Comparison of ENCODE assay signal across 27 cellular contexts in the genomic region with DNA sequence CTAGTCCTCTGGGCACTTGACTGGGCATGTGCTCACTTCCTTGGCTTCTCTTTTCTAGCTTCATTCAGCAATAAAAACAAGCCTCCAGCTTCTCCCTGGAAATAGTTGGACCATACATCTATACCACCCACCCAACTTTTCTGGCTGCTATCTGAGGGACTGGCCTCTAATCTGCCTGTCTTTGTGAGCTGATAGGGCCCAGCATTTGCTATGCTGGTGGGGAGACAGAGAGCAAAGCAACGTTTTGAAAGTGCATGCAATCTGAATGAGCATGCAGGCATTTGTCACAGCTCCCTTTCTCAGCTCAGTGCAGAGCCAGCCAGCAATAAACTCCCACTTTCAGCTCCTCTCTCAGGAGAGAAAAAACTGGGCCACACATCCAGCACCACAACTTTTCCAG.
"Had no signal": no experiment of that assay in that cellular context is flagged by ENCODE, and none has a peak within 500 bp of the region (broad histone marks: within the 10 kb centered on the region; RNA-seq: fewer than 3 reads in every experiment).

No MANE protein-coding gene starts in this region.

- H3K36me3 ChIP-seq: colonic mucosa, esophagus muscularis mucosa, esophagus squamous epithelium, gastrocnemius medialis, gastroesophageal sphincter, heart left ventricle, heart right ventricle had no signal

- H3K4me1 ChIP-seq: colonic mucosa, esophagus squamous epithelium, foreskin keratinocyte, gastrocnemius medialis had no signal

- H3K9me3 ChIP-seq: colonic mucosa, gastrocnemius medialis had no signal

- H3K27me3 ChIP-seq: colonic mucosa, dorsolateral prefrontal cortex, esophagus muscularis mucosa, esophagus squamous epithelium, foreskin keratinocyte, gastrocnemius medialis, gastroesophageal sphincter, heart left ventricle, heart right ventricle had no signal

- DNase-seq: colonic mucosa; cortex of kidney; dermis blood vessel endothelial cell; dorsolateral prefrontal cortex; effector CD4-positive, alpha-beta T cell; effector CD8-positive, alpha-beta T cell; effector memory CD4-positive, alpha-beta T cell; effector memory CD8-positive, alpha-beta T cell; endodermal cell; esophagus squamous epithelium; foreskin fibroblast; foreskin keratinocyte; foreskin melanocyte; gastrocnemius medialis; glutamatergic neuron; head of caudate nucleus; heart left ventricle; heart right ventricle had no signal

- ATAC-seq: effector memory CD8-positive, alpha-beta T cell; esophagus mucosa; foreskin keratinocyte; gastrocnemius medialis; gastroesophageal sphincter; heart left ventricle; heart right ventricle had no signal

- H3K27ac ChIP-seq: colonic mucosa, coronary artery, dorsolateral prefrontal cortex, epithelial cell of prostate, esophagus muscularis mucosa, esophagus squamous epithelium, foreskin keratinocyte, gastrocnemius medialis, gastroesophageal sphincter, heart left ventricle, heart right ventricle had no signal

- H3K4me3 ChIP-seq: colonic mucosa, coronary artery, dorsolateral prefrontal cortex, esophagus muscularis mucosa, esophagus squamous epithelium, gastrocnemius medialis, gastroesophageal sphincter, heart left ventricle, heart right ventricle had no signal

- FAIRE-seq: colon, endometrium, endothelial cell of umbilical vein, frontal cortex had no signal
